In genomic region chr10:86035791-86036543, GRCh38 we compare ENCODE assay signal across 14 cellular contexts.
"Had no signal": no experiment of that assay in that cellular context is flagged by ENCODE, and none has a peak within 500 bp of the region (broad histone marks: within the 10 kb centered on the region; RNA-seq: fewer than 3 reads in every experiment).

No MANE protein-coding gene starts in this region.

- H3K4me3 ChIP-seq: upper lobe of right lung had no signal

- H3K9me3 ChIP-seq: upper lobe of right lung had no signal

- DNase-seq: activated CD4-positive, alpha-beta memory T cell treated with anti-CD3 and anti-CD28 coated beads for 36 hours; activated CD4-positive, alpha-beta T cell treated with anti-CD3 and anti-CD28 coated beads for 48 hours; activated effector memory CD4-positive, alpha-beta T cell treated with Interleukin-2 at 50 U/mL for 16 hours; activated naive CD4-positive, alpha-beta T cell treated with anti-CD3 and anti-CD28 coated beads for 36 hours; activated naive CD8-positive, alpha-beta T cell treated with anti-CD3 and anti-CD28 coated beads, Interleukin-2, amount 10 ng/mL, durations not matched to agents 7 days and 5 days; activated T-cell treated with anti-CD3 and anti-CD28 coated beads, Interleukin-2, amount 50 U/mL, for 72 hours; amniotic stem cell; cortex of kidney; erythroblast; foreskin fibroblast; hippocampal formation; stimulated activated CD4-positive, alpha-beta T cell treated with anti-CD3 and anti-CD28 coated beads, Interleukin-4, amount 100 ng/mL, for 24 hours; stimulated activated naive CD4-positive, alpha-beta T cell treated with Interleukin-2 at 50 U/mL for 16 hours; upper lobe of right lung had no signal

- H3K36me3 ChIP-seq: upper lobe of right lung had no signal

- H3K27ac ChIP-seq: upper lobe of right lung had no signal

- H3K27me3 ChIP-seq: upper lobe of right lung had no signal

- ATAC-seq: activated T-cell treated with anti-CD3 and anti-CD28 coated beads, Interleukin-2, amount 50 U/mL, for 72 hours; upper lobe of right lung had no signal

- H3K4me1 ChIP-seq: upper lobe of right lung had no signal
